ENCODE assay signal across 11 cellular contexts in genomic region chrX:131609480-131609879, GRCh38.
A peak's percentile ranks its signal among the peaks of the same experiment; 100 is the strongest.
DNase-seq lines count a peak whose midpoint lies in the region; TF ChIP-seq lines count a peak whose summit lies in the region.
"Had no signal": no experiment of that assay in that cellular context is flagged by ENCODE, and none has a peak within 500 bp of the region (broad histone marks: within the 10 kb centered on the region; RNA-seq: fewer than 3 reads in every experiment).

No MANE protein-coding gene starts in this region.

- no peak overlapping the region for H2BK120ac ChIP-seq in H9 (ENCODE audit: low read depth, low read length, poor library complexity, severe bottlenecking)

- peaks cover 2% of the 10 kb centered on the region; the same call in 1 of the 2 replicates for H3K27me3 Mint-ChIP-seq in H9 (ENCODE audit: low read depth)
- no peaks in the 10 kb centered on the region for H3K27me3 Mint-ChIP-seq in endodermal cell (ENCODE audit: insufficient read depth)
- no peaks in the 10 kb centered on the region for H3K27me3 Mint-ChIP-seq in type B pancreatic cell

- no peaks in the 10 kb centered on the region for H3K9me3 Mint-ChIP-seq in H9
- H3K9me3 Mint-ChIP-seq in endodermal cell, result no peaks in the 10 kb centered on the region
- H3K9me3 Mint-ChIP-seq in type B pancreatic cell, result peaks cover 5% of the 10 kb centered on the region
- H3K9me3 Mint-ChIP-seq: CD8-positive, alpha-beta memory T cell had no signal

- no peak overlapping the region for H3K4me3 Mint-ChIP-seq in H9
- no peak overlapping the region for H3K4me3 Mint-ChIP-seq in endodermal cell
- no peak overlapping the region for H3K4me3 Mint-ChIP-seq in type B pancreatic cell
- H3K4me3 Mint-ChIP-seq: CD8-positive, alpha-beta memory T cell had no signal

- no peaks in the 10 kb centered on the region for H3K23me2 ChIP-seq in H9 (ENCODE audit: insufficient read length, low read depth, low read length, poor library complexity, severe bottlenecking)

- no peak overlapping the region for H3K4me2 ChIP-seq in H9 (ENCODE audit: insufficient read depth, insufficient read length, low read length)
- H3K4me2 ChIP-seq: BLaER1 had no signal

- no peaks in the 10 kb centered on the region for H3K79me1 ChIP-seq in H9 (ENCODE audit: insufficient read depth, low read depth, low read length, poor library complexity, severe bottlenecking)

- no peak overlapping the region for H2BK20ac ChIP-seq in H9 (ENCODE audit: low read depth, low read length, poor library complexity, severe bottlenecking)

- no peaks in the 10 kb centered on the region for H4K20me1 ChIP-seq in H9 (ENCODE audit: control insufficient read depth, insufficient read depth, insufficient read length)
- H4K20me1 ChIP-seq: BLaER1 had no signal

- H2AFZ ChIP-seq in H9 (ENCODE audit: low read length), result no peak overlapping the region

- WGBS in H9 (ENCODE audit: extremely low coverage, insufficient read length, low lambda C conversion rate), result no CpG with 5 or more reads among the region's 5 CpGs
- 83% methylated on average over 5 of the region's 5 CpGs; no CpG with 5 or more reads in 1 of the 2 experiments for WGBS in endodermal cell (ENCODE audit: insufficient coverage in 1 of 2, insufficient read length in 1 of 2), 2 experiments

- H4K91ac ChIP-seq in H9 (ENCODE audit: insufficient read length, low read depth, low read length), result no peak overlapping the region

- H2AK5ac ChIP-seq in H9 (ENCODE audit: insufficient read length, low read length), result no peak overlapping the region

- H3K4me3 ChIP-seq in endodermal cell (ENCODE audit: low read length), result no peak overlapping the region
- H3K4me3 ChIP-seq: BLaER1 had no signal

- H3K4ac ChIP-seq in H9 (ENCODE audit: low read depth, low read length), result no peak overlapping the region

- H3K27ac Mint-ChIP-seq in H9, result no peak overlapping the region
- no peak overlapping the region for H3K27ac Mint-ChIP-seq in endodermal cell
- H3K27ac Mint-ChIP-seq in type B pancreatic cell, result no peak overlapping the region
- H3K27ac Mint-ChIP-seq: CD8-positive, alpha-beta memory T cell had no signal

- H3K27me3 ChIP-seq in H9 (ENCODE audit: insufficient read depth, low read length), result no peaks in the 10 kb centered on the region
- no peaks in the 10 kb centered on the region for H3K27me3 ChIP-seq in endodermal cell (ENCODE audit: control insufficient read depth, insufficient read depth, low read length, poor library complexity, severe bottlenecking)

- H2BK15ac ChIP-seq in H9 (ENCODE audit: low read depth, low read length), result no peak overlapping the region

- no peak overlapping the region for H3K18ac ChIP-seq in H9 (ENCODE audit: insufficient read length, low read depth, low read length)

- H3K23ac ChIP-seq in H9 (ENCODE audit: insufficient read length, low read depth, low read length), result no peak overlapping the region

- TF ChIP-seq CTCF in H9 (conservative IDR thresholded peaks at IDR 0.05) (peak; percentile 39; the same call in 2 of the 3 replicates), endodermal cell (conservative IDR thresholded peaks at IDR 0.05) (peak; percentile 58), type B pancreatic cell (conservative IDR thresholded peaks at IDR 0.05) (no peak)

- no peak overlapping the region for H3K14ac ChIP-seq in H9 (ENCODE audit: insufficient read depth, low read length)

- H2BK5ac ChIP-seq in H9 (ENCODE audit: insufficient read length, low read length), result no peak overlapping the region

- DNase-seq in H9 (peak; percentile 31), NCI-H524 (lab: John Stamatoyannopoulos, UW) (peak; percentile 28 to 65), endodermal cell (peak; percentile 42), type B pancreatic cell (ENCODE audit: extremely low spot score, unreplicated experiment) (no peak), NCI-H2196 (lab: John Stamatoyannopoulos, UW; ENCODE audit: unreplicated experiment) (no peak)
- no peak for DNase-seq in activated CD4-positive, alpha-beta T cell treated with anti-CD3 and anti-CD28 coated beads, Interleukin-2, amount 50 U/mL, for 1 hour
- DNase-seq: AML-193; CD8-positive, alpha-beta memory T cell; DMS79; KBM-7 had no signal

- H3K79me2 ChIP-seq in H9 (ENCODE audit: insufficient read depth, low read length), result no peaks in the 10 kb centered on the region

- no peak overlapping the region for H4K5ac ChIP-seq in H9 (ENCODE audit: insufficient read length, low read depth, low read length)

- H3K4me1 Mint-ChIP-seq in H9, result no peaks in the 10 kb centered on the region; a peak in 2 of 4 replicates
- no peaks in the 10 kb centered on the region for H3K4me1 Mint-ChIP-seq in endodermal cell
- no peaks in the 10 kb centered on the region for H3K4me1 Mint-ChIP-seq in type B pancreatic cell (ENCODE audit: unreplicated experiment)
- H3K4me1 Mint-ChIP-seq: CD8-positive, alpha-beta memory T cell had no signal

- H3K9me3 ChIP-seq in H9 (ENCODE audit: control insufficient read depth, low read depth, low read length), result no peaks in the 10 kb centered on the region
- H3K9me3 ChIP-seq in endodermal cell (ENCODE audit: control insufficient read depth, low read length), result no peaks in the 10 kb centered on the region
- H3K9me3 ChIP-seq: BLaER1 had no signal

- H2BK12ac ChIP-seq in H9 (ENCODE audit: insufficient read length, low read depth, low read length), result no peak overlapping the region

- H3K36me3 ChIP-seq in endodermal cell (ENCODE audit: control insufficient read depth, insufficient read depth, low read length), result no peaks in the 10 kb centered on the region
- H3K36me3 ChIP-seq: BLaER1 had no signal

- H3T11ph ChIP-seq in H9 (ENCODE audit: low read length), result no peak overlapping the region

- H3K36me3 Mint-ChIP-seq in H9 (ENCODE audit: insufficient read depth in 1 of 3, low read depth in 3 of 3), result no peaks in the 10 kb centered on the region
- H3K36me3 Mint-ChIP-seq in endodermal cell (ENCODE audit: low read depth), result no peaks in the 10 kb centered on the region
- H3K36me3 Mint-ChIP-seq in type B pancreatic cell, result no peaks in the 10 kb centered on the region
- H3K36me3 Mint-ChIP-seq: CD8-positive, alpha-beta memory T cell had no signal

- H3K9ac ChIP-seq in H9 (ENCODE audit: extremely low read depth, insufficient read length, low read length) (no peak overlapping the region), endodermal cell (ENCODE audit: extremely low read depth, low read length, poor library complexity, severe bottlenecking) (no peak overlapping the region)
- H3K9ac ChIP-seq: BLaER1 had no signal

- H3K4me1 ChIP-seq in H9 (ENCODE audit: insufficient read depth, low read length) (no peaks in the 10 kb centered on the region; the same call in 1 of the 2 replicates), endodermal cell (ENCODE audit: control insufficient read depth, insufficient read depth, low read length) (no peaks in the 10 kb centered on the region)
- H3K4me1 ChIP-seq: BLaER1 had no signal

- H3K56ac ChIP-seq in H9 (ENCODE audit: insufficient read length, low read depth, low read length), result no peak overlapping the region

- H3K27ac ChIP-seq in H9 (ENCODE audit: insufficient read length, low read depth, low read length) (no peak overlapping the region), endodermal cell (ENCODE audit: low read depth, low read length) (no peak overlapping the region)
- H3K27ac ChIP-seq: BLaER1 had no signal

- no peak overlapping the region for H4K8ac ChIP-seq in H9 (replicated peaks; ENCODE audit: insufficient read length, low read depth, low read length)

Comparison
In these comparisons a context has a peak if more than half of its experiments do, and no peak if none do; other contexts are left out.
1. DNase-seq: peak in H9 (single experiment), NCI-H524 (2 of 2) and endodermal cell (single experiment); none in type B pancreatic cell (single experiment), activated CD4-positive, alpha-beta T cell treated with anti-CD3 and anti-CD28 coated beads, Interleukin-2, amount 50 U/mL, for 1 hour (single experiment) and NCI-H2196 (single experiment).